In genomic region chr10:62019013-62019684, GRCh38 we compare ENCODE assay signal across 10 cellular contexts.
DNase-seq lines count a peak whose midpoint lies in the region; ATAC-seq and TF ChIP-seq lines count a peak whose summit lies in the region.
"Had no signal": no experiment of that assay in that cellular context is flagged by ENCODE, and none has a peak within 500 bp of the region (broad histone marks: within the 10 kb centered on the region; RNA-seq: fewer than 3 reads in every experiment).

No MANE protein-coding gene starts in this region.

- no peaks in the 10 kb centered on the region for H3K27me3 Mint-ChIP-seq in activated naive CD4-positive, alpha-beta T cell treated with anti-CD3 and anti-CD28 coated beads, Interleukin-2, amount 50 U/mL, for 24 hours
- no peaks in the 10 kb centered on the region for H3K27me3 Mint-ChIP-seq in activated naive CD4-positive, alpha-beta T cell treated with anti-CD3 and anti-CD28 coated beads, Interleukin-2, amount 10 ng/mL, durations not matched to agents 7 days and 5 days
- H3K27me3 Mint-ChIP-seq in activated CD4-positive, alpha-beta memory T cell treated with anti-CD3 and anti-CD28 coated beads for 36 hours: no peaks in the 10 kb centered on the region

- H3K36me3 ChIP-seq in hepatocyte (replicated peaks; ENCODE audit: insufficient read depth, low read depth) (no peaks in the 10 kb centered on the region), tibial nerve (no peaks in the 10 kb centered on the region)

- no peak overlapping the region for H2AFZ ChIP-seq in hepatocyte

- H3K27ac Mint-ChIP-seq in activated naive CD4-positive, alpha-beta T cell treated with anti-CD3 and anti-CD28 coated beads, Interleukin-2, amount 50 U/mL, for 24 hours: peak overlapping the region; percentile 100
- no peak overlapping the region for H3K27ac Mint-ChIP-seq in activated naive CD4-positive, alpha-beta T cell treated with anti-CD3 and anti-CD28 coated beads, Interleukin-2, amount 10 ng/mL, durations not matched to agents 7 days and 5 days
- peak overlapping the region; percentile 96 for H3K27ac Mint-ChIP-seq in activated CD4-positive, alpha-beta memory T cell treated with anti-CD3 and anti-CD28 coated beads for 36 hours

- H3K4me3 Mint-ChIP-seq in activated naive CD4-positive, alpha-beta T cell treated with anti-CD3 and anti-CD28 coated beads, Interleukin-2, amount 50 U/mL, for 24 hours: peak overlapping the region; percentile 30
- no peak overlapping the region for H3K4me3 Mint-ChIP-seq in activated naive CD4-positive, alpha-beta T cell treated with anti-CD3 and anti-CD28 coated beads, Interleukin-2, amount 10 ng/mL, durations not matched to agents 7 days and 5 days
- no peak overlapping the region for H3K4me3 Mint-ChIP-seq in activated CD4-positive, alpha-beta memory T cell treated with anti-CD3 and anti-CD28 coated beads for 36 hours

- no peak for DNase-seq in activated naive CD4-positive, alpha-beta T cell treated with anti-CD3 and anti-CD28 coated beads, Interleukin-2, amount 10 ng/mL, durations not matched to agents 7 days and 5 days
- no peak for DNase-seq in activated CD4-positive, alpha-beta memory T cell treated with anti-CD3 and anti-CD28 coated beads for 36 hours
- no peak for DNase-seq in hepatocyte (ENCODE audit: low spot score)
- no peak for DNase-seq in tibial nerve (ENCODE audit: low spot score in 2 of 2)
- DNase-seq: activated CD4-positive, CD25-positive, alpha-beta regulatory T cell; NCI-H2081 treated with DMSO at 0.1 percent for 48 hours had no signal

- 54% methylated on average over 8 of the region's 8 CpGs for WGBS in hepatocyte (ENCODE audit: low lambda C conversion rate, missing lambda C conversion rate)
- 46 to 50% methylated on average over 8 of the region's 8 CpGs for WGBS in tibial nerve, 2 donors

- H3K27me3 ChIP-seq in hepatocyte (no peaks in the 10 kb centered on the region), tibial nerve (no peaks in the 10 kb centered on the region)

- intact Hi-C loops in activated CD4-positive, alpha-beta memory T cell treated with anti-CD3 and anti-CD28 coated beads for 36 hours (cut with micrococcal nuclease): no loop called here

- POLR2A ChIA-PET in activated CD4-positive, alpha-beta memory T cell treated with anti-CD3 and anti-CD28 coated beads for 36 hours (lab: Charles Lee): interaction anchor here (0.5 to 8.9 kb wide), 14 partner anchors 12 to 123 kb away, joined by 3 to 163 read pairs (median 8); no protein-coding TSS in a partner anchor

- H3K4me3 ChIP-seq in hepatocyte: no peak overlapping the region
- no peak overlapping the region for H3K4me3 ChIP-seq in tibial nerve

- peak overlapping the region; percentile 6 for H3K4me2 ChIP-seq in hepatocyte

- H3K79me2 ChIP-seq in hepatocyte: peaks cover 93% of the 10 kb centered on the region

- no peaks in the 10 kb centered on the region for H4K20me1 ChIP-seq in hepatocyte (ENCODE audit: insufficient read depth, poor library complexity, severe bottlenecking)

- TF ChIP-seq POLR2A in tibial nerve (IDR thresholded peaks at IDR 0.05): no peak

- peaks cover 30% of the 10 kb centered on the region for H3K36me3 Mint-ChIP-seq in activated naive CD4-positive, alpha-beta T cell treated with anti-CD3 and anti-CD28 coated beads, Interleukin-2, amount 50 U/mL, for 24 hours
- peaks cover 57% of the 10 kb centered on the region for H3K36me3 Mint-ChIP-seq in activated naive CD4-positive, alpha-beta T cell treated with anti-CD3 and anti-CD28 coated beads, Interleukin-2, amount 10 ng/mL, durations not matched to agents 7 days and 5 days
- peaks cover 42% of the 10 kb centered on the region for H3K36me3 Mint-ChIP-seq in activated CD4-positive, alpha-beta memory T cell treated with anti-CD3 and anti-CD28 coated beads for 36 hours

- H3K9me2 ChIP-seq in hepatocyte (replicated peaks; ENCODE audit: insufficient read depth): no peaks in the 10 kb centered on the region

- no peak for ATAC-seq in GM18858 (IDR thresholded peaks at IDR 0.05; ENCODE audit: unreplicated experiment)
- no peak for ATAC-seq in HG03442 (IDR thresholded peaks at IDR 0.05; ENCODE audit: unreplicated experiment)
- no peak for ATAC-seq in HG03175 (IDR thresholded peaks at IDR 0.05; ENCODE audit: unreplicated experiment)

- H3K4me1 ChIP-seq in hepatocyte (ENCODE audit: insufficient read depth): peaks cover 68% of the 10 kb centered on the region
- H3K4me1 ChIP-seq in tibial nerve: peaks cover 0 to 51% (median 44%) of the 10 kb centered on the region in 4 donors

- TF ChIP-seq CTCF in hepatocyte (IDR thresholded peaks at IDR 0.05; ENCODE audit: poor library complexity) (no peak), tibial nerve (IDR thresholded peaks at IDR 0.05) (no peak)

- H3K9me3 ChIP-seq in hepatocyte (ENCODE audit: low read depth): no peaks in the 10 kb centered on the region
- no peaks in the 10 kb centered on the region for H3K9me3 ChIP-seq in tibial nerve

- TF ChIP-seq EP300 in tibial nerve (IDR thresholded peaks at IDR 0.05): no peak

- H3K4me1 Mint-ChIP-seq in activated naive CD4-positive, alpha-beta T cell treated with anti-CD3 and anti-CD28 coated beads, Interleukin-2, amount 50 U/mL, for 24 hours: peaks cover 84% of the 10 kb centered on the region
- H3K4me1 Mint-ChIP-seq in activated naive CD4-positive, alpha-beta T cell treated with anti-CD3 and anti-CD28 coated beads, Interleukin-2, amount 10 ng/mL, durations not matched to agents 7 days and 5 days: peaks cover 64% of the 10 kb centered on the region
- peaks cover 85% of the 10 kb centered on the region for H3K4me1 Mint-ChIP-seq in activated CD4-positive, alpha-beta memory T cell treated with anti-CD3 and anti-CD28 coated beads for 36 hours (ENCODE audit: low read depth)

- H3K27ac ChIP-seq in hepatocyte (peak overlapping the region; percentile 83), tibial nerve (peak overlapping the region in 3 of 4 donors; percentile 62 to 70 (median 63))

- peaks cover 6% of the 10 kb centered on the region for H3K9me3 Mint-ChIP-seq in activated naive CD4-positive, alpha-beta T cell treated with anti-CD3 and anti-CD28 coated beads, Interleukin-2, amount 50 U/mL, for 24 hours
- H3K9me3 Mint-ChIP-seq in activated naive CD4-positive, alpha-beta T cell treated with anti-CD3 and anti-CD28 coated beads, Interleukin-2, amount 10 ng/mL, durations not matched to agents 7 days and 5 days: peaks cover 3% of the 10 kb centered on the region
- H3K9me3 Mint-ChIP-seq in activated CD4-positive, alpha-beta memory T cell treated with anti-CD3 and anti-CD28 coated beads for 36 hours: peaks cover 4% of the 10 kb centered on the region

- CTCF ChIA-PET in activated naive CD4-positive, alpha-beta T cell treated with anti-CD3 and anti-CD28 coated beads, Interleukin-2, amount 10 ng/mL, durations not matched to agents 7 days and 5 days (lab: Charles Lee): interaction anchor here (1.4 kb wide), 1 partner anchor 18 kb away, joined by 4 read pairs; no protein-coding TSS in a partner anchor
- CTCF ChIA-PET in activated CD4-positive, alpha-beta memory T cell treated with anti-CD3 and anti-CD28 coated beads for 36 hours (lab: Charles Lee): interaction anchor here (1.0 to 9.1 kb wide), 8 partner anchors 9 to 122 kb away, joined by 3 to 80 read pairs (median 4); no protein-coding TSS in a partner anchor
